27 cellular contexts compared by ENCODE assay signal in the genomic region with DNA sequence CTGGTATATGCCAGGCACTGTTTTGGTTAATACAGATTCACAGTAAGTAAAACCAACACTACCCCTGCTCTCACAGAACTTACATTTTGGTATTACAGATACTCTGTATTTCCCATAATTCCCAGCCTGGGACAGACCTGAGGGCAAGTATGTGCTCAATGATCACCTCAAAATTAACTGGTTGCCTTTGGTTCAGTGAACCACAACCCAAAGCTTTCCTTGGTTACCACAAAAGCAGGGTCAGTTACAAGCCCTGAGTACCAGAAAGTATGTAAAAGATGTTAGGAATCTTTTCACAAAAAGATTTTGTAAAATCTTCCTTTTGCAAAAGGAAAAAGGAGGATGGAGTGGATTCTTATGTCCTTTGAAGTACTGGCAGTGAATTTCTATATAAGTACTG.
"Had no signal": no experiment of that assay in that cellular context is flagged by ENCODE, and none has a peak within 500 bp of the region (broad histone marks: within the 10 kb centered on the region; RNA-seq: fewer than 3 reads in every experiment).

No MANE protein-coding gene starts in this region.

- H3K9me3 ChIP-seq: adrenal gland, body of pancreas, colonic mucosa, esophagus squamous epithelium, gastroesophageal sphincter had no signal

- ATAC-seq: activated CD4-positive, CD25-positive, alpha-beta regulatory T cell treated with anti-CD3 and anti-CD28 coated beads, Interleukin-2, amount 50 U/mL, for 24 hours; activated CD8-positive, alpha-beta T cell treated with anti-CD3 and anti-CD28 coated beads for 36 hours; activated T-cell treated with anti-CD3 and anti-CD28 coated beads, Interleukin-2, amount 50 U/mL, for 4 hours; activated T-helper 17 cell treated with anti-CD3 and anti-CD28 coated beads, Interleukin-2, amount 50 U/mL, for 72 hours; body of pancreas; gastroesophageal sphincter; T-helper 17 cell had no signal

- H3K4me1 ChIP-seq: adrenal gland, body of pancreas, colonic mucosa, esophagus squamous epithelium, gastroesophageal sphincter had no signal

- H3K4me3 ChIP-seq: adrenal gland, body of pancreas, colonic mucosa, esophagus squamous epithelium, gastroesophageal sphincter had no signal

- DNase-seq: activated B cell treated with CpG ODN at 0.5 μM for 24 hours; activated CD4-positive, alpha-beta T cell treated with anti-CD3 and anti-CD28 coated beads for 48 hours; activated CD4-positive, alpha-beta T cell treated with anti-CD3 and anti-CD28 coated beads, Interleukin-2, amount 50 U/mL, for 1 hour; activated CD4-positive, alpha-beta T cell treated with anti-CD3 and anti-CD28 coated beads, Interleukin-2, amount 50 U/mL, for 48 hours; activated CD8-positive, alpha-beta memory T cell treated with anti-CD3 and anti-CD28 coated beads for 24 hours; activated CD8-positive, alpha-beta T cell treated with anti-CD3 and anti-CD28 coated beads for 36 hours; activated effector memory CD4-positive, alpha-beta T cell treated with Interleukin-2 at 50 U/mL for 16 hours; activated gamma-delta T cell treated with Interleukin-2 at 50 U/mL for 16 hours; activated naive CD4-positive, alpha-beta T cell treated with anti-CD3 and anti-CD28 coated beads, Interleukin-2, amount 50 U/mL, for 16 hours; activated naive CD4-positive, alpha-beta T cell treated with Interleukin-2 at 50 U/mL for 16 hours; activated T-cell treated with anti-CD3 and anti-CD28 coated beads, Interleukin-2, amount 50 U/mL, for 4 hours; adrenal gland; amygdala; aorta; body of pancreas; caudate nucleus; colonic mucosa; effector CD8-positive, alpha-beta T cell; esophagus squamous epithelium; foreskin melanocyte; T-helper 1 cell; T-helper 17 cell; T1000; WERI-Rb-1 had no signal

- H3K36me3 ChIP-seq: adrenal gland, colonic mucosa, esophagus squamous epithelium, gastroesophageal sphincter, WERI-Rb-1 had no signal

- H3K27me3 ChIP-seq: adrenal gland, body of pancreas, colonic mucosa, esophagus squamous epithelium, gastroesophageal sphincter had no signal
